ENCODE assay signal across 1 cellular context in the genomic region with DNA sequence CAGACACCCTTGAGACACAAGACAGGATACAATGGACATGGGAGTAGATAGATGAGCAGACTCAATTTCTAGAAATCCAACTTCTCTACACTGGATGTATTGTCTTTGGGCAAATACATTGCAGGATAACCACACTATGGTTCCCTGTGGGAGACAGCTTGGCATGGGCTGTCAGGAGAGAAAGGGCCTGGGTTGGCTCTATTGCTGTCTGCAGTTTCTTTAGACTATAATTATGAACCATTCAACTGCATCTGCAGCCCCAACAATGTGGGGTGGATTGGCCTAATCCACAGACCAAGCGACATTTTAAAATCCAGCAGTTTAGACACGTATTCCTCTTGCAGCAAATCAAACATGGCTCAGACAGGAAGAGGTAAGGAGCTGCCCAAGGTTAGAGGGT.
TF ChIP-seq lines count a peak whose summit lies in the region.

No MANE protein-coding gene starts in this region.

TF ChIP-seq in IMR-90, 13 proteins besides CTCF, POLR2A, EP300 and RAD21 (continued from another document):
- TF ChIP-seq, protein P1, sequence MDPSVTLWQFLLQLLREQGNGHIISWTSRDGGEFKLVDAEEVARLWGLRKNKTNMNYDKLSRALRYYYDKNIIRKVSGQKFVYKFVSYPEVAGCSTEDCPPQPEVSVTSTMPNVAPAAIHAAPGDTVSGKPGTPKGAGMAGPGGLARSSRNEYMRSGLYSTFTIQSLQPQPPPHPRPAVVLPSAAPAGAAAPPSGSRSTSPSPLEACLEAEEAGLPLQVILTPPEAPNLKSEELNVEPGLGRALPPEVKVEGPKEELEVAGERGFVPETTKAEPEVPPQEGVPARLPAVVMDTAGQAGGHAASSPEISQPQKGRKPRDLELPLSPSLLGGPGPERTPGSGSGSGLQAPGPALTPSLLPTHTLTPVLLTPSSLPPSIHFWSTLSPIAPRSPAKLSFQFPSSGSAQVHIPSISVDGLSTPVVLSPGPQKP (IDR thresholded peaks at IDR 0.05; ENCODE audit: borderline replicate concordance, low read depth, low read length), result no peak
- no peak for TF ChIP-seq RCOR1 (IDR thresholded peaks at IDR 0.05; ENCODE audit: insufficient replicate concordance, low read length)
- no peak for TF ChIP-seq CEBPB (IDR thresholded peaks at IDR 0.05; ENCODE audit: low read depth, low read length)
- TF ChIP-seq CHD1 (IDR thresholded peaks at IDR 0.05; ENCODE audit: low read depth, low read length), result no peak
- no peak for TF ChIP-seq FOS (IDR thresholded peaks at IDR 0.05; ENCODE audit: low read depth, low read length)
- TF ChIP-seq MAZ (IDR thresholded peaks at IDR 0.05; ENCODE audit: borderline replicate concordance, low read depth, low read length), result no peak
- TF ChIP-seq RFX5 (IDR thresholded peaks at IDR 0.05; ENCODE audit: low read depth, low read length), result no peak
- no peak for TF ChIP-seq NFE2L2 (IDR thresholded peaks at IDR 0.05; ENCODE audit: low read depth, low read length)
- TF ChIP-seq, protein P2, sequence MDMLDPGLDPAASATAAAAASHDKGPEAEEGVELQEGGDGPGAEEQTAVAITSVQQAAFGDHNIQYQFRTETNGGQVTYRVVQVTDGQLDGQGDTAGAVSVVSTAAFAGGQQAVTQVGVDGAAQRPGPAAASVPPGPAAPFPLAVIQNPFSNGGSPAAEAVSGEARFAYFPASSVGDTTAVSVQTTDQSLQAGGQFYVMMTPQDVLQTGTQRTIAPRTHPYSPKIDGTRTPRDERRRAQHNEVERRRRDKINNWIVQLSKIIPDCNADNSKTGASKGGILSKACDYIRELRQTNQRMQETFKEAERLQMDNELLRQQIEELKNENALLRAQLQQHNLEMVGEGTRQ (IDR thresholded peaks at IDR 0.05; ENCODE audit: low read depth, low read length), result no peak
